Comparison of ENCODE assay signal across 8 cellular contexts in the genomic region with DNA sequence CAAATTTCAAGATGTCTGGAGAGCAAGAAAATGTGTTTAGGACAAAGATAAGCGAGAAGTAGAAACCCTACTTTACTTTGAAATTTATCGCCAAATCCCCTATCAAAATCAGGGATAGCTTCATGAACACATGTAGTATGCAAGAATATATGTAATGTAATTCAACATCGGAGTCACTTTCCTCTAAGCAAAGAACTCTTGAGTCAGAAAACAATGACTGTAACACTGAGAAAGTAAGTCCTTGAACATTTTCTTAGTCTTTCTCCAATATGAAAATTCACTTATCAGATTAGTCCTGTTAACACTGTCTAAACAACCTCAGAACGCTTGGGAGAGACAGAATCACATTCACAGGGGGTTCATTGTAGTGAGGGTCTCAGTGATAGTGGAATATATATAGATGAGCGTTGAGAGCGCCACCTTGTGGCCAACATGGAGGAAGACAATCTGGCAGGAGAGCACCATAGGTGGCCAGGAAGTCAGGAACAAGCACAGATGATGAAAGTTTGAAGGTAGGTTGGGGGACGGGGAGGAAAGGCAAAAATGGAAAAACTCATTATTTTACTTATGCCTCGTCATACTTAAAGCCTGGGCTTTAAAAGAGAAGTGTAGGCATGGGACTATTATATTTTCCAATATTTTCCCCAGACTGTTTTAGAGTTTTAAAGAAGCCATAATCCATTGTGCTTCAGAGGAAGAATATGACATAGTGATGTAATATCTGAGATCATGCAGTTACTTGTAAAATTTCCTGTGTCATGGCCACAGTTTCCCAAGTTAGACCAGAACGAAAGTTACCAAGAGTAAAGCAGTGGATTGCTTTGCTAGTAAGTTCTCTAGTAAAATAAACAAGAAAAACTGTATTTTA.
A peak's percentile ranks its signal among the peaks of the same experiment; 100 is the strongest.
DNase-seq lines count a peak whose midpoint lies in the region; ATAC-seq and TF ChIP-seq lines count a peak whose summit lies in the region.

No MANE protein-coding gene starts in this region.

- no peaks in the 10 kb centered on the region for H3K27me3 Mint-ChIP-seq in activated T-cell treated with anti-CD3 and anti-CD28 coated beads, Interleukin-2, amount 50 U/mL, for 72 hours (ENCODE audit: low read depth)

- ATAC-seq in GM19463 (IDR thresholded peaks at IDR 0.05; ENCODE audit: unreplicated experiment) (peak; percentile 99), HG03520 (IDR thresholded peaks at IDR 0.05; ENCODE audit: unreplicated experiment) (peak; percentile 85), sciatic nerve (peak; percentile 41)
- ATAC-seq in activated T-cell treated with anti-CD3 and anti-CD28 coated beads, Interleukin-2, amount 50 U/mL, for 72 hours (replicated peaks in 1 of 2): peak; percentile 60 to 80

- no peaks in the 10 kb centered on the region for H3K9me3 ChIP-seq in cardiac muscle cell (ENCODE audit: low read depth)
- no peaks in the 10 kb centered on the region for H3K9me3 ChIP-seq in effector memory CD4-positive, alpha-beta T cell (ENCODE audit: control insufficient read depth, low read length)

- no peak overlapping the region for H3K27ac Mint-ChIP-seq in activated T-cell treated with anti-CD3 and anti-CD28 coated beads, Interleukin-2, amount 50 U/mL, for 72 hours

- peaks cover 3 to 9% of the 10 kb centered on the region in 2 donors for H3K9me3 Mint-ChIP-seq in activated T-cell treated with anti-CD3 and anti-CD28 coated beads, Interleukin-2, amount 50 U/mL, for 72 hours

- H3K36me3 ChIP-seq in cardiac muscle cell: no peaks in the 10 kb centered on the region
- no peaks in the 10 kb centered on the region for H3K36me3 ChIP-seq in effector memory CD4-positive, alpha-beta T cell (ENCODE audit: control insufficient read depth, insufficient read depth, low read length)

- H3K4me1 Mint-ChIP-seq in activated T-cell treated with anti-CD3 and anti-CD28 coated beads, Interleukin-2, amount 50 U/mL, for 72 hours (ENCODE audit: low read depth): no peaks in the 10 kb centered on the region

- intact Hi-C loops in sciatic nerve (cut with DNase I): no loop called here

- H3K4me3 Mint-ChIP-seq in activated T-cell treated with anti-CD3 and anti-CD28 coated beads, Interleukin-2, amount 50 U/mL, for 72 hours: no peak overlapping the region

- H3K36me3 Mint-ChIP-seq in activated T-cell treated with anti-CD3 and anti-CD28 coated beads, Interleukin-2, amount 50 U/mL, for 72 hours (ENCODE audit: insufficient read depth in 2 of 2): peaks cover 1 to 7% of the 10 kb centered on the region in 2 donors

- peak; percentile 76 for DNase-seq in DMS53 treated with DMSO at 0.1 percent for 48 hours (lab: John Stamatoyannopoulos, UW; ENCODE audit: unreplicated experiment)
- DNase-seq in NCI-H748 treated with DMSO at 0.1 percent for 48 hours (lab: John Stamatoyannopoulos, UW): peak; percentile 62
- peak; percentile 38 to 41 for DNase-seq in activated T-cell treated with anti-CD3 and anti-CD28 coated beads, Interleukin-2, amount 50 U/mL, for 72 hours
- DNase-seq in cardiac muscle cell (ENCODE audit: low read depth in 1 of 2, low spot score in 1 of 2): peak; percentile 73 to 80
- peak; percentile 61 for DNase-seq in sciatic nerve (ENCODE audit: low spot score)
- no peak for DNase-seq in effector memory CD4-positive, alpha-beta T cell

- no peak overlapping the region for H3K27ac ChIP-seq in cardiac muscle cell
- H3K27ac ChIP-seq in effector memory CD4-positive, alpha-beta T cell (ENCODE audit: insufficient read depth, low read length, poor library complexity, severe bottlenecking): no peak overlapping the region

- peak; percentile 88 for TF ChIP-seq CTCF in cardiac muscle cell (IDR thresholded peaks at IDR 0.05; ENCODE audit: low read depth, low read length)

- no peak overlapping the region for H3K4me3 ChIP-seq in cardiac muscle cell
- no peak overlapping the region for H3K4me3 ChIP-seq in effector memory CD4-positive, alpha-beta T cell (ENCODE audit: insufficient read depth, low read depth, low read length, poor library complexity, severe bottlenecking)

- H3K27me3 ChIP-seq in cardiac muscle cell: no peaks in the 10 kb centered on the region
- H3K27me3 ChIP-seq in effector memory CD4-positive, alpha-beta T cell (replicated peaks; ENCODE audit: control insufficient read depth, insufficient read depth, low read length, poor library complexity, severe bottlenecking): no peaks in the 10 kb centered on the region

- H3K4me1 ChIP-seq in cardiac muscle cell (ENCODE audit: low read depth): peaks cover 6% of the 10 kb centered on the region
- H3K4me1 ChIP-seq in effector memory CD4-positive, alpha-beta T cell (ENCODE audit: control insufficient read depth, insufficient read depth, low read length, poor library complexity, severe bottlenecking): no peaks in the 10 kb centered on the region

Comparison
In these comparisons a context has a peak if more than half of its experiments do, and no peak if none do; other contexts are left out.
1. DNase-seq: peak in DMS53 treated with DMSO at 0.1 percent for 48 hours (single experiment), NCI-H748 treated with DMSO at 0.1 percent for 48 hours (single experiment), activated T-cell treated with anti-CD3 and anti-CD28 coated beads, Interleukin-2, amount 50 U/mL, for 72 hours (2 of 2), cardiac muscle cell (2 of 2) and sciatic nerve (single experiment); none in effector memory CD4-positive, alpha-beta T cell (0 of 3).
2. ATAC-seq: peak in every context shown above with its lines; median percentile 99 in GM19463; 85 in HG03520; 70 in activated T-cell treated with anti-CD3 and anti-CD28 coated beads, Interleukin-2, amount 50 U/mL, for 72 hours; 41 in sciatic nerve.